ENCODE assay signal across 27 cellular contexts in the genomic region with DNA sequence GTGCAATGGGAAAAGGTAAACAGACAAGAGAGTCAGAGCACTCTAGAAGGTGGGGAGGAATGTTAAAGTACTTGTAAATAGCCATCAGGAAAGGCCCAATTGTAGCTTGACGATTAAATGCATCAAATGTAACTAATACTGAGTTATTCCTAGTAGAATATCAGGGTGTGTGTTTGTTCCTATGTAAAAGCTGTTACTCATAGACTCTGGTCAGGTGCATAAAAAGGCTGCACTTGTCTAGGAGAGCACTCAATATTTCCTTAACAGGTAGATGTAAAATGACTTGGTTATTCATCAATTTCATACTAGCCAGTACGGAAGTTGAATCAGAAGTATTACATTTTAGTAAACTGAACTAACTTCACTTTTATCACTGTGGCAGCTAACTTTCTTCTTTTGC.
"Had no signal": no experiment of that assay in that cellular context is flagged by ENCODE, and none has a peak within 500 bp of the region (broad histone marks: within the 10 kb centered on the region; RNA-seq: fewer than 3 reads in every experiment).

No MANE protein-coding gene starts in this region.

- ATAC-seq: esophagus mucosa; gastrocnemius medialis; heart left ventricle; left colon; left lobe of liver; left ventricle myocardium superior; mucosa of descending colon; naive thymus-derived CD8-positive, alpha-beta T cell had no signal

- H3K4me1 ChIP-seq: gastrocnemius medialis had no signal

- H3K9me3 ChIP-seq: esophagus squamous epithelium, gastrocnemius medialis, heart left ventricle, lower lobe of right lung, mucosa of descending colon had no signal

- H2AFZ ChIP-seq: hepatocyte had no signal

- H3K79me2 ChIP-seq: hepatocyte had no signal

- H3K27me3 ChIP-seq: dorsolateral prefrontal cortex, esophagus squamous epithelium, gastrocnemius medialis, heart left ventricle, hepatocyte had no signal

- H3K27ac ChIP-seq: coronary artery, dorsolateral prefrontal cortex, epithelial cell of prostate, esophagus squamous epithelium, gastrocnemius medialis, heart left ventricle, hepatocyte, lower lobe of right lung had no signal

- FAIRE-seq: kidney had no signal

- H3K4me3 ChIP-seq: coronary artery, dorsolateral prefrontal cortex, esophagus squamous epithelium, gastrocnemius medialis, heart left ventricle, hepatocyte, lower lobe of right lung, mucosa of descending colon had no signal

- DNase-seq: dermis blood vessel endothelial cell; dorsolateral prefrontal cortex; effector CD4-positive, alpha-beta T cell; effector memory CD4-positive, alpha-beta T cell; erythroblast; esophagus squamous epithelium; foreskin fibroblast; foreskin melanocyte; gastrocnemius medialis; heart left ventricle; hypothalamus; immature natural killer cell; islet precursor cell; kidney glomerular epithelial cell; left colon; left ventricle myocardium superior; lower lobe of right lung; mesenchymal stem cell; mucosa of descending colon; naive B cell; naive thymus-derived CD8-positive, alpha-beta T cell had no signal

- H3K36me3 ChIP-seq: esophagus squamous epithelium, gastrocnemius medialis, heart left ventricle, lower lobe of right lung had no signal
